ENCODE assay signal across 29 cellular contexts in the genomic region with DNA sequence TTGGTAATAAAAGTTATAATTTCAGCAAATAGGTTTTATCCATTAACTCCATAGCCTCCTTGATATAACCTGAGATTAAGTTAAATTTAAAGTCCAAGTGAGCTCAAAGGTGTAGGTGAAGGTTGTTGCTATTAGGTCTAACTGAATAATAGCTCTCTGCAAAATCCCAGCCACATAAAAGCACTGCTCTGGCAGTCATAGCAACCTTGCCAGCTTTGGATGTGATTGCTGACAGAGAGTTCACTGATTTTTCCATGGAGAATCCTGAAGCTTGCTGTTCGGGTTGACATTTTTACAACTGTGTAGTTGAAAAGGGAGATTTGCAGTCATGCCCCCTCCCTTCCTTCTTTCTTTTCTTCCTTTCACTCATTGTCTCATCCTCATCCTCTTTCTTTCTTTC.
"Had no signal": no experiment of that assay in that cellular context is flagged by ENCODE, and none has a peak within 500 bp of the region (broad histone marks: within the 10 kb centered on the region; RNA-seq: fewer than 3 reads in every experiment).

No MANE protein-coding gene starts in this region.

- H3K27me3 Mint-ChIP-seq: activated CD4-positive, alpha-beta T cell treated with anti-CD3 and anti-CD28 coated beads for 36 hours; activated CD4-positive, alpha-beta T cell treated with anti-CD3 and anti-CD28 coated beads, Interleukin-2, amount 10 ng/mL, durations not matched to agents 7 days and 5 days; activated naive CD4-positive, alpha-beta T cell treated with anti-CD3 and anti-CD28 coated beads, Interleukin-2, amount 50 U/mL, for 24 hours; activated naive CD8-positive, alpha-beta T cell treated with anti-CD3 and anti-CD28 coated beads, Interleukin-2, amount 10 ng/mL, durations not matched to agents 7 days and 5 days; activated T-cell treated with anti-CD3 and anti-CD28 coated beads, Interleukin-2, amount 50 U/mL, for 24 hours had no signal

- DNase-seq: activated CD4-positive, alpha-beta T cell treated with anti-CD3 and anti-CD28 coated beads for 36 hours; activated CD4-positive, alpha-beta T cell treated with anti-CD3 and anti-CD28 coated beads, Interleukin-2, amount 10 ng/mL, durations not matched to agents 7 days and 5 days; activated CD4-positive, alpha-beta T cell treated with anti-CD3 and anti-CD28 coated beads, Interleukin-2, amount 50 U/mL, for 48 hours; activated CD8-positive, alpha-beta T cell treated with anti-CD3 and anti-CD28 coated beads, Interleukin-2, amount 10 ng/mL, durations not matched to agents 7 days and 5 days; activated gamma-delta T cell; activated naive CD4-positive, alpha-beta T cell treated with Interleukin-2 at 50 U/mL for 16 hours; activated naive CD8-positive, alpha-beta T cell treated with anti-CD3 and anti-CD28 coated beads, Interleukin-2, amount 10 ng/mL, durations not matched to agents 7 days and 5 days; activated T-cell treated with anti-CD3 and anti-CD28 coated beads, Interleukin-2, amount 50 U/mL, for 24 hours; body of pancreas; cerebellar nuclear complex; Kasumi-1; KG1; MG63; MV-4-11; NCI-H1092; NCI-H1417 treated with DMSO at 0.1 percent for 48 hours; NCI-H1930; NCI-H2081 treated with DMSO at 0.1 percent for 48 hours; NCI-H510A; NCI-H526; SHP77; SJCRH30; SK-N-SH had no signal

- H3K9ac ChIP-seq: SK-N-SH had no signal

- H3K4me3 ChIP-seq: body of pancreas, MG63, SJCRH30 had no signal

- H3K9me3 ChIP-seq: body of pancreas, MG63, SJCRH30, SK-N-SH had no signal

- H3K27ac ChIP-seq: body of pancreas, SJCRH30 had no signal

- H3K4me1 ChIP-seq: body of pancreas, SJCRH30 had no signal

- H3K36me3 Mint-ChIP-seq: activated naive CD4-positive, alpha-beta T cell treated with anti-CD3 and anti-CD28 coated beads, Interleukin-2, amount 50 U/mL, for 24 hours; activated naive CD8-positive, alpha-beta T cell treated with anti-CD3 and anti-CD28 coated beads, Interleukin-2, amount 10 ng/mL, durations not matched to agents 7 days and 5 days had no signal

- H3K4me1 Mint-ChIP-seq: activated CD4-positive, alpha-beta T cell treated with anti-CD3 and anti-CD28 coated beads for 36 hours; activated CD4-positive, alpha-beta T cell treated with anti-CD3 and anti-CD28 coated beads, Interleukin-2, amount 10 ng/mL, durations not matched to agents 7 days and 5 days; activated naive CD4-positive, alpha-beta T cell treated with anti-CD3 and anti-CD28 coated beads, Interleukin-2, amount 50 U/mL, for 24 hours; activated naive CD8-positive, alpha-beta T cell treated with anti-CD3 and anti-CD28 coated beads, Interleukin-2, amount 10 ng/mL, durations not matched to agents 7 days and 5 days had no signal

- H3K36me3 ChIP-seq: MG63, SJCRH30 had no signal

- H3K9me2 ChIP-seq: SK-N-SH had no signal

- H3K27me3 ChIP-seq: body of pancreas, MG63 had no signal

- H3K27ac Mint-ChIP-seq: activated CD4-positive, alpha-beta T cell treated with anti-CD3 and anti-CD28 coated beads for 36 hours; activated CD4-positive, alpha-beta T cell treated with anti-CD3 and anti-CD28 coated beads, Interleukin-2, amount 10 ng/mL, durations not matched to agents 7 days and 5 days; activated CD8-positive, alpha-beta T cell treated with anti-CD3 and anti-CD28 coated beads, Interleukin-2, amount 10 ng/mL, durations not matched to agents 7 days and 5 days; activated naive CD4-positive, alpha-beta T cell treated with anti-CD3 and anti-CD28 coated beads, Interleukin-2, amount 50 U/mL, for 24 hours; activated naive CD8-positive, alpha-beta T cell treated with anti-CD3 and anti-CD28 coated beads, Interleukin-2, amount 10 ng/mL, durations not matched to agents 7 days and 5 days; activated T-cell treated with anti-CD3 and anti-CD28 coated beads, Interleukin-2, amount 50 U/mL, for 24 hours; activated T-helper 2 cell treated with anti-CD3 and anti-CD28 coated beads, Interferon-gamma antibody, Interleukin-2, Interleukin-4, amounts not matched to agents 10 μg/mL and 5 μg/mL and 100 μg/mL, durations not matched to agents 14 hours and 24 hours and 36 hours; T-helper 1 cell treated with Interleukin-12 subunit alpha and Interleukin-12 subunit beta and Interleukin-4 antibody, amounts not matched to agents 30 μg/mL and 1 μg/mL, for 36 hours; T-helper 2 cell treated with Interferon-gamma antibody and Interleukin-4, amounts not matched to agents 5 μg/mL and 100 μg/mL, for 36 hours had no signal

- H3K4me2 ChIP-seq: SK-N-SH had no signal

- ATAC-seq: activated CD4-positive, alpha-beta T cell treated with anti-CD3 and anti-CD28 coated beads for 36 hours; activated CD4-positive, CD25-positive, alpha-beta regulatory T cell treated with anti-CD3 and anti-CD28 coated beads, Interleukin-2, amount 50 U/mL, for 24 hours; activated CD8-positive, alpha-beta T cell treated with anti-CD3 and anti-CD28 coated beads, Interleukin-2, amount 10 ng/mL, durations not matched to agents 7 days and 5 days; body of pancreas; Panc1 had no signal

- H3K4me3 Mint-ChIP-seq: activated CD4-positive, alpha-beta T cell treated with anti-CD3 and anti-CD28 coated beads for 36 hours; activated CD4-positive, alpha-beta T cell treated with anti-CD3 and anti-CD28 coated beads, Interleukin-2, amount 10 ng/mL, durations not matched to agents 7 days and 5 days; activated CD8-positive, alpha-beta T cell treated with anti-CD3 and anti-CD28 coated beads, Interleukin-2, amount 10 ng/mL, durations not matched to agents 7 days and 5 days; activated naive CD4-positive, alpha-beta T cell treated with anti-CD3 and anti-CD28 coated beads, Interleukin-2, amount 50 U/mL, for 24 hours; activated naive CD8-positive, alpha-beta T cell treated with anti-CD3 and anti-CD28 coated beads, Interleukin-2, amount 10 ng/mL, durations not matched to agents 7 days and 5 days; activated T-cell treated with anti-CD3 and anti-CD28 coated beads, Interleukin-2, amount 50 U/mL, for 24 hours; T-helper 1 cell treated with Interleukin-12 subunit alpha and Interleukin-12 subunit beta and Interleukin-4 antibody, amounts not matched to agents 30 μg/mL and 1 μg/mL, for 36 hours; T-helper 2 cell treated with Interferon-gamma antibody and Interleukin-4, amounts not matched to agents 5 μg/mL and 100 μg/mL, for 36 hours had no signal
